17 cellular contexts compared by ENCODE assay signal in genomic region chr13:112773601-112774447, GRCh38.
"Had no signal": no experiment of that assay in that cellular context is flagged by ENCODE, and none has a peak within 500 bp of the region (broad histone marks: within the 10 kb centered on the region; RNA-seq: fewer than 3 reads in every experiment).

No MANE protein-coding gene starts in this region.

- H3K9me3 Mint-ChIP-seq: activated naive CD4-positive, alpha-beta T cell treated with anti-CD3 and anti-CD28 coated beads for 36 hours; activated T-helper 2 cell treated with anti-CD3 and anti-CD28 coated beads, Interferon-gamma antibody, Interleukin-2, Interleukin-4, amounts not matched to agents 10 μg/mL and 5 μg/mL and 100 μg/mL, durations not matched to agents 14 hours and 24 hours and 36 hours; natural killer cell treated with Interleukin-12 subunit alpha and Interleukin-12 subunit beta and Interleukin-15 and Interleukin-18, amount 100 ng/mL, for 72 hours; T-cell had no signal

- H3K36me3 Mint-ChIP-seq: natural killer cell treated with Interleukin-12 subunit alpha and Interleukin-12 subunit beta and Interleukin-15 and Interleukin-18, amount 100 ng/mL, for 72 hours had no signal

- DNase-seq: activated CD4-positive, alpha-beta T cell treated with anti-CD3 and anti-CD28 coated beads for 1 hour; activated CD4-positive, alpha-beta T cell treated with anti-CD3 and anti-CD28 coated beads, Interleukin-2, amount 50 U/mL, for 48 hours; activated naive CD4-positive, alpha-beta T cell treated with anti-CD3 and anti-CD28 coated beads for 36 hours; activated T-cell treated with anti-CD3 and anti-CD28 coated beads, Interleukin-2, amount 50 U/mL, for 1 hour; erythroblast; islet precursor cell; left lung; mesendoderm; sigmoid colon; stimulated activated CD4-positive, alpha-beta T cell treated with anti-CD3 and anti-CD28 coated beads, Interleukin-1b, Interleukin-23, amount 100 ng/mL, for 48 hours; T-cell; T-helper 9 cell had no signal

- H3K27ac ChIP-seq: ascending aorta, hepatocyte, sigmoid colon had no signal

- H3K4me3 Mint-ChIP-seq: activated naive CD4-positive, alpha-beta T cell treated with anti-CD3 and anti-CD28 coated beads for 36 hours; natural killer cell treated with Interleukin-12 subunit alpha and Interleukin-12 subunit beta and Interleukin-15 and Interleukin-18, amount 100 ng/mL, for 72 hours had no signal

- H3K27me3 Mint-ChIP-seq: T-cell had no signal

- H3K36me3 ChIP-seq: ascending aorta, sigmoid colon had no signal

- H3K27ac Mint-ChIP-seq: activated naive CD4-positive, alpha-beta T cell treated with anti-CD3 and anti-CD28 coated beads for 36 hours; activated T-helper 2 cell treated with anti-CD3 and anti-CD28 coated beads, Interferon-gamma antibody, Interleukin-2, Interleukin-4, amounts not matched to agents 10 μg/mL and 5 μg/mL and 100 μg/mL, durations not matched to agents 14 hours and 24 hours and 36 hours; natural killer cell treated with Interleukin-12 subunit alpha and Interleukin-12 subunit beta and Interleukin-15 and Interleukin-18, amount 100 ng/mL, for 72 hours; T-cell had no signal

- H3K9me3 ChIP-seq: ascending aorta, left lung, sigmoid colon had no signal

- H3K4me1 ChIP-seq: ascending aorta, sigmoid colon had no signal

- FAIRE-seq: bronchial epithelial cell had no signal

- H3K4me3 ChIP-seq: ascending aorta, hepatocyte, left lung, sigmoid colon had no signal

- H3K27me3 ChIP-seq: ascending aorta, hepatocyte, left lung, sigmoid colon had no signal
